In the genomic region with DNA sequence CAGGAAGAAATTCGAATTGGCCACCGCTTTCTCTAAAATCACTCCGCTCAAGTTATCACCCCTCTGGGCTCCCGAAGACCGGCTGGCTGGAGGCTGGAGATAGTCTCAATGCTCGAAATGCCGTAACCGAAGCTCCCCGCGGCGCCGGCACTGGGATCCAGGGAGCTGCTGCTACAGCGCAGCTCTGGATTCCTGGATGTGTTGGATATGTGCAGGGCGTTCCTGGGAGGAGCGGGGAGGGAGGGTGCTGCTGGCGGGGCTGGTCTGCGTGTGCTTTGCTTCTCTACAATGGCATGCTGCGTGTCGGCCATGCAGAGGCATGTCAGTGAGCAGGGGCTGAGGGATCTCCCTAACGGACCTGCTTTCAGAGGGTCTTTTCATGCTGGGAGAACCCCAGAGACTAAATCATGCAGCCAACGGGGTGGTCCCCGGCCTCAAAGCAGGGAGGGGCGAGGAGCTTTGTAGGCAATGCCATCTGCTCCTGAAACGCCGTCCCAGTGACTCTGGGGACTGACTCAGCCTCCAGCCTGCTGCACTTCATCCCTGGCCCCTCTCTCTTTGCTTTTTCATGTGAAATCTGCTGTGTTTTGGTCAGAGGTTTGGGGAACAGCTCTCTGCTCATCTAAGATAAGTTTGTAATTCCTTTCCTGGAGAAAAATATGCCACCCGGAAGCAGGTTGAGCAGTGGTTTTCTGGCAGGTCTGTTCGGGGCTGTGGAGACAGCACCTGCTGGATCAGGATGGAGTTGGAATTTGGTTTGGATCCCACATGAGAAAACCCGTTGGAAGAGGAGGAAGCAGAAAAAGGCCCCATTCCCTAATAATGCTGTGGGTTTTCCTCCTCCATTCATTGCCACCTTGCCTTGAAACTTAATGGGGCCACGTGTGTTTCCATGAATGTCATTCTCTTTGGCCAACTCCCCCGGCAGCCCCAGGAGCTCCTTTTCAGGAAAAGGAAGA, we compare ENCODE assay signal across 8 cellular contexts.
A peak's percentile ranks its signal among the peaks of the same experiment; 100 is the strongest.
DNase-seq lines count a peak whose midpoint lies in the region; ATAC-seq, FAIRE-seq and TF ChIP-seq lines count a peak whose summit lies in the region.

No MANE protein-coding gene starts in this region.

- H3K4me1 ChIP-seq in lower lobe of right lung, result peaks cover 75% of the 10 kb centered on the region

- H3K27ac ChIP-seq in dorsolateral prefrontal cortex (peak overlapping the region; percentile 85 to 99 (median 97)), lower lobe of right lung (peak overlapping the region; percentile 81), substantia nigra (ENCODE audit: low read depth, low read length, poor library complexity, severe bottlenecking) (peak overlapping the region; percentile 99)

- in situ Hi-C loops in GM18951 (cut with MboI; ENCODE audit: low sequenced_read_pairs, unreplicated experiment), result no loop called here

- TF ChIP-seq POLR2A in GM18951 (IDR thresholded peaks at IDR 0.05; ENCODE audit: extremely low read depth, insufficient read depth, insufficient read length), result peak; percentile 45

- no peaks in the 10 kb centered on the region for H3K36me3 ChIP-seq in lower lobe of right lung

- no peaks in the 10 kb centered on the region for H3K27me3 ChIP-seq in dorsolateral prefrontal cortex
- H3K27me3 ChIP-seq in lower lobe of right lung (ENCODE audit: low read depth), result no peaks in the 10 kb centered on the region

- H3K9me3 ChIP-seq in lower lobe of right lung, result no peaks in the 10 kb centered on the region

- DNase-seq in AG08396 (ENCODE audit: low spot score) (peak; percentile 89), SHP77 treated with DMSO at 0.1 percent for 48 hours (lab: John Stamatoyannopoulos, UW) (peak; percentile 54), dorsolateral prefrontal cortex (peak; percentile 61 to 83 (median 79)), lower lobe of right lung (no peak), substantia nigra (lab: John Stamatoyannopoulos, UW) (peak in 41 of 49 donors; percentile 43 to 86 (median 67)), urothelium cell line (ENCODE audit: low spot score) (no peak)

- H3K4me3 ChIP-seq in dorsolateral prefrontal cortex (peak overlapping the region; percentile 42 to 87 (median 67)), lower lobe of right lung (peak overlapping the region; percentile 64)

- ATAC-seq in lower lobe of right lung (peak; percentile 71 to 73), HG03342 (IDR thresholded peaks at IDR 0.05; ENCODE audit: unreplicated experiment) (no peak)

- no peak for TF ChIP-seq CTCF in dorsolateral prefrontal cortex (IDR thresholded peaks at IDR 0.05 in 54 of 56, conservative IDR thresholded peaks at IDR 0.05 in 2 of 56; ENCODE audit: low read depth in 1 of 56, partially characterized antibody in 56 of 56)
- no peak for TF ChIP-seq CTCF in lower lobe of right lung (IDR thresholded peaks at IDR 0.05)

- intact Hi-C loops in dorsolateral prefrontal cortex (cut with DNase I), result loop anchor here in 1 of 2 donors (2.0 kb wide), 1 partner anchor 43 kb away; no protein-coding TSS in a partner anchor
- intact Hi-C loops in lower lobe of right lung (cut with DNase I), result no loop called here

- FAIRE-seq in urothelium cell line (lab: Jason Lieb, UNC), result no peak

Comparison
In these comparisons a context has a peak if more than half of its experiments do, and no peak if none do; other contexts are left out.
1. DNase-seq: peak in AG08396 (single experiment), SHP77 treated with DMSO at 0.1 percent for 48 hours (single experiment), dorsolateral prefrontal cortex (10 of 10) and substantia nigra (41 of 49); none in lower lobe of right lung (single experiment) and urothelium cell line (single experiment).
2. Peak in every context shown above with its lines, with median percentiles within 50 percentile points of each other: H3K27ac ChIP-seq.